ENCODE assay signal across 4 cellular contexts in genomic region chr11:102903895-102904294, GRCh38. TPM values are rescaled to one million over a fixed set of nuclear protein-coding genes. Genes with fewer than 3 reads are reported as not detected.
"Had no signal": no experiment of that assay in that cellular context is flagged by ENCODE, and none has a peak within 500 bp of the region (broad histone marks: within the 10 kb centered on the region; RNA-seq: fewer than 3 reads in every experiment).

No MANE protein-coding gene starts in this region.

RNA-seq across cellular contexts. Expression of gene MMP12, which starts 29.1 kb away (rescaled TPM):
- total RNA-seq: HT1080, IMR-90, K562 had no signal
- polyA plus RNA-seq: IMR-90, K562 had no signal

RNA-seq across cellular contexts. Expression of gene MMP13, which starts 51.6 kb away (rescaled TPM):
- total RNA-seq: HFFc6, IMR-90, K562 had no signal
- polyA plus RNA-seq: IMR-90, K562 had no signal
